Comparison of ENCODE assay signal across 9 cellular contexts in the genomic region with DNA sequence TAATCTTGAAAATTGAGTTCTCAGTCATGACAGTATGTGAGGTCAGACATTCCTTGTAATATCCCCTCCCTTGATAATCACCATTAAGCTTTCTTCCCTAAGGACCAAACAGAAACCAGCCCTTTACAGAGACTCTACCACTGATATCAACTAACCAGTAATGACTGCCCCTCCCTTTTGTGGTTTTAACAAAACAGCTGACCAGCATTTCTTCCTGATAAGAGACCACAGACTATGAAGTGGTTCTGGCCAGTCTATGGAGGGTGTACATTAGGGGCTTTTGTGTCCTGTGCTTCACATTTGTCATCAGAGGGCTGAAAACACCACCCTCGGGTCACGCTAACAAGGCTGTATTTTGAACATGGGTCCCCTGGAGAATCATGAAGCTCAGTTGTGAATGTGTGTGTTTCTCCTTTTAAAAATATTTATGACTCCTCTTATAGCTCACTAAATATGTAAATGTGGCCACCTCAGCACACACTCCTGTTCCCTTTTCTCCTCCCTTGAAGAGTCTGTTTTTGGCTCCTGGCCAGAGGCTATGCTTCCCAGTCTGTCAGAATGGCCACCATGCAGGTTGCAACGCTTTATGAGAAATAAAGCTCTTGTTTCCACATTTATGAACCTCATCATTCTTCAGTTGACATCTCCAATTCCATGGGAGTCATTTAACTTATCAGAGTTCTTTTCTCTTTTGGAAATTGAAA.
A peak's percentile ranks its signal among the peaks of the same experiment; 100 is the strongest.
DNase-seq lines count a peak whose midpoint lies in the region; ATAC-seq and TF ChIP-seq lines count a peak whose summit lies in the region.
"Had no signal": no experiment of that assay in that cellular context is flagged by ENCODE, and none has a peak within 500 bp of the region (broad histone marks: within the 10 kb centered on the region; RNA-seq: fewer than 3 reads in every experiment).

No MANE protein-coding gene starts in this region.

- H3K36me3 ChIP-seq in lung (ENCODE audit: control insufficient read depth in 2 of 2, insufficient read depth in 2 of 2, low read length in 2 of 2) (no peaks in the 10 kb centered on the region), testis (ENCODE audit: low read depth, missing control alignments) (no peaks in the 10 kb centered on the region)

- peaks cover 29 to 36% of the 10 kb centered on the region in 2 donors for H3K27me3 Mint-ChIP-seq in effector memory CD8-positive, alpha-beta T cell
- H3K27me3 Mint-ChIP-seq: dendritic cell treated with granulocyte-macrophage colony-stimulating factor and Interleukin-4, amounts not matched to agents 40 ng/mL and 50 ng/mL, for 4 days had no signal

- H3K27me3 ChIP-seq in lung (ENCODE audit: control insufficient read depth, insufficient read depth): no peaks in the 10 kb centered on the region
- H3K27me3 ChIP-seq in testis: no peaks in the 10 kb centered on the region

- TF ChIP-seq POLR2A in testis (IDR thresholded peaks at IDR 0.05): no peak

- H3K9me3 Mint-ChIP-seq in effector memory CD8-positive, alpha-beta T cell: no peaks in the 10 kb centered on the region
- H3K9me3 Mint-ChIP-seq: dendritic cell treated with granulocyte-macrophage colony-stimulating factor and Interleukin-4, amounts not matched to agents 40 ng/mL and 50 ng/mL, for 4 days had no signal

- peak; percentile 46 for ATAC-seq in GM18508 (IDR thresholded peaks at IDR 0.05; ENCODE audit: insufficient read depth, unreplicated experiment)
- ATAC-seq in HG02973 (IDR thresholded peaks at IDR 0.05; ENCODE audit: unreplicated experiment): peak; percentile 48
- ATAC-seq in lung (ENCODE audit: insufficient read depth, low FRiP score): no peak
- no peak for ATAC-seq in effector memory CD8-positive, alpha-beta T cell (replicated peaks)

- WGBS in lung, 2 donors: 44 to 71% methylated on average over 3 of the region's 3 CpGs
- 76 to 80% methylated on average over 3 of the region's 3 CpGs for WGBS in testis, 2 donors

- no peak for TF ChIP-seq CTCF in lung (IDR thresholded peaks at IDR 0.05; ENCODE audit: control extremely low read depth, extremely low read depth)
- TF ChIP-seq CTCF in testis (IDR thresholded peaks at IDR 0.05): no peak

- H3K27ac ChIP-seq in lung (ENCODE audit: low read depth in 1 of 2, low read length in 1 of 2) (no peak overlapping the region), testis (no peak overlapping the region)

- H3K4me1 Mint-ChIP-seq in effector memory CD8-positive, alpha-beta T cell (ENCODE audit: low read depth in 2 of 2): peaks cover 0 to 2% of the 10 kb centered on the region in 2 donors

- intact Hi-C loops in testis (cut with DNase I; ENCODE audit: low total_unique reads) (no loop called here), posterior cingulate gyrus (cut with DNase I) (loop anchor here (5.0 kb wide), 1 partner anchor 602 kb away; no protein-coding TSS in a partner anchor)

- H3K36me3 Mint-ChIP-seq in effector memory CD8-positive, alpha-beta T cell (ENCODE audit: insufficient read depth): no peaks in the 10 kb centered on the region

- DNase-seq in NCI-H510A (lab: John Stamatoyannopoulos, UW) (peak; percentile 6), lung (ENCODE audit: low spot score) (peak; percentile 38), testis (no peak), HCEC 1CT (no peak), posterior cingulate gyrus (no peak)
- no peak for DNase-seq in effector memory CD8-positive, alpha-beta T cell

- H3K4me3 ChIP-seq in lung (no peak overlapping the region), testis (no peak overlapping the region)

- H3K9me3 ChIP-seq in lung (ENCODE audit: control insufficient read depth in 2 of 2, insufficient read depth in 1 of 2, low read length in 1 of 2) (no peaks in the 10 kb centered on the region), testis (no peaks in the 10 kb centered on the region)

- no peak overlapping the region for H3K27ac Mint-ChIP-seq in effector memory CD8-positive, alpha-beta T cell
- H3K27ac Mint-ChIP-seq: dendritic cell treated with granulocyte-macrophage colony-stimulating factor and Interleukin-4, amounts not matched to agents 40 ng/mL and 50 ng/mL, for 4 days had no signal

- H3K4me3 Mint-ChIP-seq in effector memory CD8-positive, alpha-beta T cell: no peak overlapping the region
- H3K4me3 Mint-ChIP-seq: dendritic cell treated with granulocyte-macrophage colony-stimulating factor and Interleukin-4, amounts not matched to agents 40 ng/mL and 50 ng/mL, for 4 days had no signal

- H3K4me1 ChIP-seq in lung (ENCODE audit: control insufficient read depth in 2 of 2, insufficient read depth in 2 of 2, low read length in 2 of 2): peaks cover 0 to 20% of the 10 kb centered on the region in 2 donors
- H3K4me1 ChIP-seq in testis: no peaks in the 10 kb centered on the region

Comparison
In these comparisons a context has a peak if more than half of its experiments do, and no peak if none do; other contexts are left out.
1. ATAC-seq: peak in GM18508 (single experiment) and HG02973 (single experiment); none in lung (single experiment) and effector memory CD8-positive, alpha-beta T cell (single experiment).
2. DNase-seq: peak in NCI-H510A (single experiment) and lung (single experiment); none in effector memory CD8-positive, alpha-beta T cell (0 of 3), testis (single experiment), HCEC 1CT (single experiment) and posterior cingulate gyrus (0 of 10).